ENCODE assay signal across 1 cellular context in the genomic region with DNA sequence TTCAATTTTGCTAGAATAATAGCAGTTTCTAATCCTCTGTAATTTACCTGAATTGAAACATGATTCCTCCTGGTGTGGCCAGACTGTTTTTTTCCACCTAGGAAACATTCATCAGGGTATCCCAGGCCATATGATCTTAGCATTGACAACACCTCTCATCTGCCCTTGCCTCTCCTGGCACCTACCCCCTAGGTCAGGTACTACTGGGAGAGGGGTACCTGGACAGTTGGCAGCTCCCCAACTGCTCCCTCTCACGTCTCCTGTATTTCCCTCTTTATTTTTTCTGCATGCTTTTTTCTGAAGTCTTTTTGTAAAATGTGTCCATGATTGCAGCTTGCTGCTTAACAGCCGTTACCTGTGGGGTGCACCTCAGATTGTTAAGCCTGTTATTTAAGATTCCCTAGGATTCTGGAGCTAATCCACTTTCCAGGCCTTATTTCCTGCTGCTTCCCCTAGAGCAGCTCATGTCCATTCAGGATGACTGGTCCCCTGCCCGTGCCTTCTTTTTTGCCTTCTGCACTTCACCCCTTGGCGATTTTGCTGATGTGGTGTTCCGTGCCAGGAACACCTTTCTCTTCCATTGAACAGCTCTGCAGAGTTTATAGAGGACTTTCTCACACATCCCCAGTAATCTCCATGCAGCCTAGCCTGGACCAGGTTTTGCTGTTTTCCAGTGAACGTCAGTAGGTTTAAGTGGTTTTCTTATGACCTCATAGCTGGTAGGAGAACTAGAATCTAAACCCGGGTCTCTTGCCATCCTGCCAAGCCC.
TF ChIP-seq lines count a peak whose summit lies in the region.

No MANE protein-coding gene starts in this region.

TF ChIP-seq in HCT116, 20 proteins besides CTCF, POLR2A, EP300 and RAD21 (continued from another document):
- TF ChIP-seq, protein P1, sequence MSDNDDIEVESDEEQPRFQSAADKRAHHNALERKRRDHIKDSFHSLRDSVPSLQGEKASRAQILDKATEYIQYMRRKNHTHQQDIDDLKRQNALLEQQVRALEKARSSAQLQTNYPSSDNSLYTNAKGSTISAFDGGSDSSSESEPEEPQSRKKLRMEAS (IDR thresholded peaks at IDR 0.05) = no peak
